In genomic region chr3:46991406-46992165, GRCh38 we compare ENCODE assay signal across 1 cellular context.
TF ChIP-seq lines count a peak whose summit lies in the region.

No MANE protein-coding gene starts in this region.

TF ChIP-seq in SK-N-SH treated with all-trans-retinoic acid at 6 μM for 48 hours, 23 proteins besides CTCF, POLR2A, EP300 and RAD21 (continued from another document):
- no peak for TF ChIP-seq POU6F1 (CRISPR knock-in tag; IDR thresholded peaks at IDR 0.05; ENCODE audit: borderline replicate concordance, low read depth)
- no peak for TF ChIP-seq ARNTL (CRISPR knock-in tag; IDR thresholded peaks at IDR 0.05; ENCODE audit: borderline replicate concordance, low read depth)
- no peak for TF ChIP-seq TOX (CRISPR knock-in tag; IDR thresholded peaks at IDR 0.05; ENCODE audit: borderline replicate concordance)
- TF ChIP-seq RARB (CRISPR knock-in tag; IDR thresholded peaks at IDR 0.05): no peak
- TF ChIP-seq ZNF8 (CRISPR knock-in tag; IDR thresholded peaks at IDR 0.05): no peak
- TF ChIP-seq SNAI2 (CRISPR knock-in tag; IDR thresholded peaks at IDR 0.05): no peak
- TF ChIP-seq ZFP3 (CRISPR knock-in tag; IDR thresholded peaks at IDR 0.05): no peak
- no peak for TF ChIP-seq TCF4 (CRISPR knock-in tag; IDR thresholded peaks at IDR 0.05; ENCODE audit: borderline replicate concordance)
